8 cellular contexts compared by ENCODE assay signal in the genomic region with DNA sequence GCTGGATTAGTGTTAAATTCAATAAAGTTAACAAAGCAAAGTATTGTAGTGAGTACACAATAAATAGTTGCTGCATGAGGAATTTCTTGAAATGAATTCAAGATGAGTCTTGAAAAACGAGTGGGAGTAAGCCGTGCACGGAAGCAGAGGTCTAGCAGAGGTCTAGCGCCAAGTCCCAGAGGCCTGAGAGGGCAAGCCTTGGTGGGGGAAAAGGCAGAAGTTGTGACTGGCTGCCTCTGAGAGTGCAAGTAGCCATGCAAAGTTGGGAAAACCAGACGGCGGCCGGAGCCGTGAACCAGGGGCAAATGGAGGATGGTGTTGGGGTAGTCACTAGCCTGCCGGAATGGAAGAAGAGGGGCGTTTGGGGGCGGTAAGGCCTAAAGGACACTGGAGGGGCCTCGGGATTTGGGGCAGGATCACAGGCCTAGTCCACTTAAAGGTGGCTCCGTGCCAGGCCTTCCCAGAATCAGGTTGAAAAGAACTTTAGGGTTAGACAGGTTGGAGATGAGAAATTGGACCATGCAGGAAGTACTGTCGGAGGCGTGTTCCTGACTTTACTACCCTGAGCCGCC. TPM values are rescaled to one million over a fixed set of nuclear protein-coding genes. Genes with fewer than 3 reads are reported as not detected.
A peak's percentile ranks its signal among the peaks of the same experiment; 100 is the strongest.
DNase-seq lines count a peak whose midpoint lies in the region; ATAC-seq and TF ChIP-seq lines count a peak whose summit lies in the region.

No MANE protein-coding gene starts in this region.

- H3K9me3 ChIP-seq in right lobe of liver, result no peaks in the 10 kb centered on the region
- no peaks in the 10 kb centered on the region for H3K9me3 ChIP-seq in stomach smooth muscle (ENCODE audit: control insufficient read depth in 2 of 2, low read length in 2 of 2)

- intact Hi-C loops in right lobe of liver (cut with DNase I), result no loop called here

- peaks cover 36% of the 10 kb centered on the region for H3K36me3 Mint-ChIP-seq in chondrocyte (ENCODE audit: low read depth)

- peaks cover 43% of the 10 kb centered on the region for H3K4me1 Mint-ChIP-seq in chondrocyte (ENCODE audit: low read depth)

- H3K27me3 Mint-ChIP-seq in chondrocyte (ENCODE audit: low read depth), result no peaks in the 10 kb centered on the region

- H3K9me3 Mint-ChIP-seq in chondrocyte (ENCODE audit: low read depth), result no peaks in the 10 kb centered on the region

- TF ChIP-seq CTCF in chondrocyte (IDR thresholded peaks at IDR 0.05), result no peak
- no peak for TF ChIP-seq CTCF in right lobe of liver (IDR thresholded peaks at IDR 0.05)

- H3K27ac ChIP-seq in right lobe of liver (peak overlapping the region; percentile 93 to 99 (median 93)), stomach smooth muscle (ENCODE audit: low read length) (peak overlapping the region; percentile 98)

- no peaks in the 10 kb centered on the region for H3K27me3 ChIP-seq in right lobe of liver
- H3K27me3 ChIP-seq in stomach smooth muscle (ENCODE audit: control insufficient read depth in 1 of 2, insufficient read depth in 2 of 2, low read length in 2 of 2), result no peaks in the 10 kb centered on the region

- peak overlapping the region; percentile 96 to 100 (median 98) for H3K4me3 ChIP-seq in right lobe of liver
- H3K4me3 ChIP-seq in stomach smooth muscle (ENCODE audit: low read length in 2 of 2), result peak overlapping the region; percentile 98 to 100

- ATAC-seq in HG02884 (IDR thresholded peaks at IDR 0.05; ENCODE audit: unreplicated experiment), result peak; percentile 30
- ATAC-seq in right lobe of liver, result peak; percentile 1 to 7 (median 6)

- 0% methylated on average over 15 of the region's 16 CpGs for WGBS in right lobe of liver (ENCODE audit: insufficient coverage, low coverage, low lambda C conversion rate, missing lambda C conversion rate)

- H3K9ac ChIP-seq in stomach smooth muscle (ENCODE audit: low read length in 2 of 2), result peak overlapping the region; percentile 99 to 100

- H3K4me1 ChIP-seq in right lobe of liver (peaks cover 0 to 50% (median 21%) of the 10 kb centered on the region in 4 donors), stomach smooth muscle (ENCODE audit: control insufficient read depth, insufficient read depth, low read length) (peaks cover 35% of the 10 kb centered on the region)

- H3K36me3 ChIP-seq in right lobe of liver (peaks cover 0 to 30% (median 13%) of the 10 kb centered on the region in 4 donors), stomach smooth muscle (ENCODE audit: control insufficient read depth in 2 of 2, insufficient read depth in 2 of 2, low read length in 2 of 2) (peaks cover 25% of the 10 kb centered on the region in 2 donors)

- TF ChIP-seq POLR2A in right lobe of liver (IDR thresholded peaks at IDR 0.05), result no peak

- peak overlapping the region; percentile 100 for H3K27ac Mint-ChIP-seq in chondrocyte (ENCODE audit: unreplicated experiment)

- peak; percentile 58 for DNase-seq in activated naive CD4-positive, alpha-beta T cell treated with Interleukin-2 at 50 U/mL for 16 hours
- no peak for DNase-seq in activated naive CD4-positive, alpha-beta T cell (lab: John Stamatoyannopoulos, UW)
- peak; percentile 96 for DNase-seq in RKO (ENCODE audit: low spot score)
- no peak for DNase-seq in chondrocyte (ENCODE audit: low spot score)
- no peak for DNase-seq in right lobe of liver
- no peak for DNase-seq in medulla oblongata (ENCODE audit: extremely low spot score)

- peak overlapping the region; percentile 100 for H3K4me3 Mint-ChIP-seq in chondrocyte (ENCODE audit: unreplicated experiment)

RNA-seq across cellular contexts. Expression of a gene that starts 0.4 kb away (rescaled TPM):
- total RNA-seq in chondrocyte (125 to 380 TPM (median 374 TPM) in 3 replicates), right lobe of liver (100 to 1,000 TPM in 1 of 6 experiments, 10 to 100 TPM in 5; 39.8 to 106 (median 63.0) TPM)

RNA-seq across cellular contexts. Expression of a gene that starts 40.8 kb away (rescaled TPM):
- total RNA-seq in chondrocyte (not detected in 3 replicates), right lobe of liver (not detected)

RNA-seq across cellular contexts. Expression of a gene that starts 40.9 kb away (rescaled TPM):
- total RNA-seq in chondrocyte (26.4 to 27.9 TPM (median 27.3 TPM) in 3 replicates), right lobe of liver (10 to 100 TPM; 17.6 to 30.6 (median 24.3) TPM)

RNA-seq across cellular contexts. Expression of a gene that starts 47.7 kb away (rescaled TPM):
- total RNA-seq in chondrocyte (0.65 TPM in 1 of 3 replicates, not detected in the others), right lobe of liver (not detected)

RNA-seq across cellular contexts. Expression of a gene that starts 48.5 kb away (rescaled TPM):
- total RNA-seq in chondrocyte (44.0 to 52.2 TPM (median 45.5 TPM) in 3 replicates), right lobe of liver (10 to 100 TPM; 22.1 to 27.8 (median 24.6) TPM)

Comparison
In these comparisons a context has a peak if more than half of its experiments do, and no peak if none do; other contexts are left out.
1. DNase-seq: peak in activated naive CD4-positive, alpha-beta T cell treated with Interleukin-2 at 50 U/mL for 16 hours (single experiment) and RKO (single experiment); none in activated naive CD4-positive, alpha-beta T cell (0 of 4), chondrocyte (single experiment), right lobe of liver (0 of 3) and medulla oblongata (single experiment).